ENCODE assay signal across 9 cellular contexts in the genomic region with DNA sequence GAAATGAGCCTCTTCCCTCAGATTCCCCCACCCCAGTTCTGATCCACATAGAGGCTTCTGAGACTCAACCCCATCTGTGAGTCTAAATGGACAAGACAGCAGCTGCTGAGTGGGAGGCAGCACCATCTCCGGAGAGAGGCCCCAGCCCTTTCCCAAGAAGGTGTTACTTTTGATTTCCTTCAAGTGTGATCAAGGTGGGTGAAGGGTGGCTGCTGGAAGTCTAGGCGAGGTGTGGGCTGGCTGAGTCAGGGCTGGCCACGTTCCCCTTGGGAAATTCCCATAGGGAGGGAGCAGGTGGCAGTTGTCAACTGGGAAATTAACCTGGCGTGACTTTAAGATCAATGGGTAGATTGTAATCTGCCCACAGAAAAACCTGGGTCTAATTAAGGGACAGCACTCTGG.
DNase-seq lines count a peak whose midpoint lies in the region; ATAC-seq and TF ChIP-seq lines count a peak whose summit lies in the region.
"Had no signal": no experiment of that assay in that cellular context is flagged by ENCODE, and none has a peak within 500 bp of the region (broad histone marks: within the 10 kb centered on the region; RNA-seq: fewer than 3 reads in every experiment).

No MANE protein-coding gene starts in this region.

- 52% methylated on average over 4 of the region's 4 CpGs for WGBS in prostate gland

- no peaks in the 10 kb centered on the region for H4K20me1 ChIP-seq in OCI-LY3 (ENCODE audit: insufficient read depth, low read length)
- no peaks in the 10 kb centered on the region for H4K20me1 ChIP-seq in osteoblast (ENCODE audit: insufficient read depth, low read length)

- H3K4me3 Mint-ChIP-seq in activated naive CD8-positive, alpha-beta T cell treated with anti-CD3 and anti-CD28 coated beads for 36 hours = peak overlapping the region; percentile 61

- peaks cover 8% of the 10 kb centered on the region for H3K9me3 Mint-ChIP-seq in activated naive CD8-positive, alpha-beta T cell treated with anti-CD3 and anti-CD28 coated beads for 36 hours

- H3K36me3 ChIP-seq in OCI-LY3 (replicated peaks; ENCODE audit: low read depth, low read length) (no peaks in the 10 kb centered on the region), osteoblast (ENCODE audit: insufficient read depth, low read length) (no peaks in the 10 kb centered on the region), prostate gland (no peaks in the 10 kb centered on the region)

- H3K27ac ChIP-seq in OCI-LY3 (ENCODE audit: low read length) = peak overlapping the region; percentile 60; the same call in 1 of the 2 replicates
- H3K27ac ChIP-seq in osteoblast (ENCODE audit: low read depth, low read length) = no peak overlapping the region
- no peak overlapping the region for H3K27ac ChIP-seq in prostate gland

- peak; percentile 85 for DNase-seq in activated naive CD8-positive, alpha-beta T cell treated with anti-CD3 and anti-CD28 coated beads for 36 hours
- peak; percentile 33 for DNase-seq in stimulated activated CD8-positive, alpha-beta memory T cell treated with anti-CD3 and anti-CD28 coated beads, Interleukin-12 subunit alpha, Interleukin-12 subunit beta, amount 100 ng/mL, for 4 hours (ENCODE audit: low read depth)
- DNase-seq in ACHN (no peak), osteoblast (ENCODE audit: insufficient read length, low spot score, missing footprints) (no peak), RKO (ENCODE audit: low spot score) (no peak), prostate gland (ENCODE audit: low spot score) (no peak)
- DNase-seq: NCI-H146 had no signal

- H3K9ac ChIP-seq in OCI-LY3 (ENCODE audit: low read length) = no peak overlapping the region

- H3K9me3 ChIP-seq in OCI-LY3 (ENCODE audit: insufficient read depth, low read length) = no peaks in the 10 kb centered on the region
- no peaks in the 10 kb centered on the region for H3K9me3 ChIP-seq in osteoblast (ENCODE audit: low read depth, low read length)
- H3K9me3 ChIP-seq in prostate gland = no peaks in the 10 kb centered on the region

- H3K27me3 ChIP-seq in OCI-LY3 (ENCODE audit: low read depth, low read length) = no peaks in the 10 kb centered on the region
- no peaks in the 10 kb centered on the region for H3K27me3 ChIP-seq in osteoblast (ENCODE audit: insufficient read depth, low read length)
- H3K27me3 ChIP-seq in prostate gland (replicated peaks; ENCODE audit: insufficient read depth) = no peaks in the 10 kb centered on the region

- H3K79me2 ChIP-seq in OCI-LY3 (ENCODE audit: low read length) (no peaks in the 10 kb centered on the region), osteoblast (ENCODE audit: insufficient read depth, low read length) (no peaks in the 10 kb centered on the region)

- H3K27me3 Mint-ChIP-seq in activated naive CD8-positive, alpha-beta T cell treated with anti-CD3 and anti-CD28 coated beads for 36 hours = no peaks in the 10 kb centered on the region

- peak overlapping the region; percentile 44 for H3K4me3 ChIP-seq in OCI-LY3 (ENCODE audit: low read length)
- no peak overlapping the region for H3K4me3 ChIP-seq in osteoblast (ENCODE audit: insufficient read depth, low read length)
- no peak overlapping the region for H3K4me3 ChIP-seq in prostate gland

- peak overlapping the region; percentile 93 for H3K27ac Mint-ChIP-seq in activated naive CD8-positive, alpha-beta T cell treated with anti-CD3 and anti-CD28 coated beads for 36 hours

- peak overlapping the region; percentile 75 for H3K4me2 ChIP-seq in OCI-LY3 (ENCODE audit: low read length)
- no peak overlapping the region for H3K4me2 ChIP-seq in osteoblast (ENCODE audit: insufficient read depth, low read length)

- H3K4me1 Mint-ChIP-seq in activated naive CD8-positive, alpha-beta T cell treated with anti-CD3 and anti-CD28 coated beads for 36 hours = peaks cover 75% of the 10 kb centered on the region

- peaks cover 40% of the 10 kb centered on the region for H3K4me1 ChIP-seq in OCI-LY3 (ENCODE audit: low read length)
- H3K4me1 ChIP-seq in osteoblast (ENCODE audit: insufficient read depth, low read length) = no peaks in the 10 kb centered on the region
- no peaks in the 10 kb centered on the region for H3K4me1 ChIP-seq in prostate gland (replicated peaks)

- no peak for TF ChIP-seq POLR2A in prostate gland (IDR thresholded peaks at IDR 0.05)

- intact Hi-C loops in prostate gland (cut with DNase I) = no loop called here

- peaks cover 22% of the 10 kb centered on the region for H3K36me3 Mint-ChIP-seq in activated naive CD8-positive, alpha-beta T cell treated with anti-CD3 and anti-CD28 coated beads for 36 hours

- H2AFZ ChIP-seq in OCI-LY3 (ENCODE audit: low read depth, low read length) = no peak overlapping the region; the same call in 1 of the 2 replicates
- H2AFZ ChIP-seq in osteoblast (ENCODE audit: low read length) = no peak overlapping the region

- ATAC-seq in GM19467 (IDR thresholded peaks at IDR 0.05; ENCODE audit: unreplicated experiment) = peak; percentile 49

- in situ Hi-C loops in ACHN (cut with HindIII; ENCODE audit: low pct_ligation_motif_present, low pct_unique_long_range_greater_than_20kb, low sequenced_read_pairs) = no loop called here

- TF ChIP-seq CTCF in OCI-LY3 (IDR thresholded peaks at IDR 0.05; ENCODE audit: low read depth, low read length) = no peak
- TF ChIP-seq CTCF in osteoblast (IDR thresholded peaks at IDR 0.05; ENCODE audit: extremely low read depth, low read depth, low read length) = no peak
- TF ChIP-seq CTCF in prostate gland (IDR thresholded peaks at IDR 0.05) = no peak

Comparison
In these comparisons a context has a peak if more than half of its experiments do, and no peak if none do; other contexts are left out.
1. DNase-seq: peak in activated naive CD8-positive, alpha-beta T cell treated with anti-CD3 and anti-CD28 coated beads for 36 hours (single experiment) and stimulated activated CD8-positive, alpha-beta memory T cell treated with anti-CD3 and anti-CD28 coated beads, Interleukin-12 subunit alpha, Interleukin-12 subunit beta, amount 100 ng/mL, for 4 hours (single experiment); none in ACHN (single experiment), osteoblast (single experiment), RKO (single experiment) and prostate gland (single experiment).